ENCODE assay signal across 12 cellular contexts in the genomic region with DNA sequence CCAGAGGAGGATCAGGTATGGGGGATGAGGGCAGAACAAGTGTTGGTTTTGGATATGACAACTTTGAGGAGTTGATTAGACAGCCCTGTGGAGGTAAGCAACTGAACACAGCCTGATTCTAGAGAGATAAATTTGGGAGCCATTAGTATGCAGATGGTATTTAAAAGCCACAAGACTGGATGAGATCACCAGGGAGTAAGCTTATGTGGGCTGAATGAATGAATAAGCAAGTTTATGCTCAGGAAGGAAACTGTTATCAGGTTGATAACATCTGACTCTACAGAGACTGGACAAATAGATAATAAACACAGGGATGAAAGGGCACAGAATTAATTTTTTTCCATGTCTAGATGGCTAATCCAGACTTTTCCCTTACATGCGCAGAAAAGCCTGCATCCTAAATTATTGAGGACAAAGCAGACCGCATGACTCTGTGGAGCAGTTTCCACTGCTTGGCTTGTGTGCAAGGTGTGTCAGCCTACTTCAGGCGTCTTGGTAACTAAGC.
DNase-seq lines count a peak whose midpoint lies in the region; ATAC-seq and TF ChIP-seq lines count a peak whose summit lies in the region.
"Had no signal": no experiment of that assay in that cellular context is flagged by ENCODE, and none has a peak within 500 bp of the region (broad histone marks: within the 10 kb centered on the region; RNA-seq: fewer than 3 reads in every experiment).

No MANE protein-coding gene starts in this region.

- CTCF ChIA-PET in PC-3 (lab: Charles Lee): no interaction called here

- H3K4me2 ChIP-seq in PC-3 (ENCODE audit: low read length): no peak overlapping the region

- H3K9me3 ChIP-seq in PC-3 (ENCODE audit: low read length): no peaks in the 10 kb centered on the region
- H3K9me3 ChIP-seq in right atrium auricular region: no peaks in the 10 kb centered on the region

- POLR2A ChIA-PET in PC-3 (lab: Charles Lee; ENCODE audit: unreplicated experiment): no interaction called here

- H3K27me3 ChIP-seq in PC-3 (ENCODE audit: low read length) (no peaks in the 10 kb centered on the region), right atrium auricular region (no peaks in the 10 kb centered on the region)

- no peak overlapping the region for H2AFZ ChIP-seq in PC-3 (ENCODE audit: low read length)

- 0 out of 2 replicates have a peak, but pooled peaks cover 3% of the 10 kb centered on the region for H3K9me2 ChIP-seq in PC-3 (replicated peaks; ENCODE audit: low read length)

- ATAC-seq in PC-3 (peak; percentile 18; the same call in 1 of the 2 replicates), HG02798 (IDR thresholded peaks at IDR 0.05; ENCODE audit: poor library complexity, unreplicated experiment) (no peak), HG03045 (IDR thresholded peaks at IDR 0.05; ENCODE audit: unreplicated experiment) (no peak)

- DNase-seq in ELR (ENCODE audit: low read depth) (peak; percentile 46), PC-3 (peak; percentile 20), pulmonary artery endothelial cell (ENCODE audit: low read depth, low spot score) (peak; percentile 30), right atrium auricular region (ENCODE audit: low spot score) (no peak)
- DNase-seq: activated CD4-positive, alpha-beta T cell treated with anti-CD3 and anti-CD28 coated beads for 1 hour; amygdala; GF-D8; NCI-H1694; retina had no signal

- no peak overlapping the region for H3K9ac ChIP-seq in PC-3 (ENCODE audit: low read length)

- TF ChIP-seq CTCF in PC-3 (conservative IDR thresholded peaks at IDR 0.05; ENCODE audit: low read depth, low read length) (no peak), right atrium auricular region (IDR thresholded peaks at IDR 0.05) (no peak)

- BruUV-seq in PC-3 (replicated peaks; lab: Mats Ljungman, UMichigan): no TSS peak

- no peaks in the 10 kb centered on the region for H3F3A ChIP-seq in PC-3 (ENCODE audit: low read length, unreplicated experiment)

- H3K27ac ChIP-seq in PC-3 (ENCODE audit: low read length) (no peak overlapping the region), cingulate gyrus (ENCODE audit: low read depth, low read length) (peak overlapping the region; percentile 25), right atrium auricular region (no peak overlapping the region)

- H3K36me3 ChIP-seq in PC-3 (ENCODE audit: low read depth, low read length): no peaks in the 10 kb centered on the region
- H3K36me3 ChIP-seq in right atrium auricular region: no peaks in the 10 kb centered on the region

- intact Hi-C loops in PC-3 (cut with micrococcal nuclease): no loop called here

- H3K79me2 ChIP-seq in PC-3 (ENCODE audit: low read length): no peaks in the 10 kb centered on the region

- 0 out of 2 replicates have a peak, but pooled peaks cover 8% of the 10 kb centered on the region for H3K4me1 ChIP-seq in PC-3 (ENCODE audit: insufficient read depth, low read length)
- H3K4me1 ChIP-seq in right atrium auricular region: no peaks in the 10 kb centered on the region

- H3K4me3 ChIP-seq in PC-3 (ENCODE audit: low read length) (no peak overlapping the region), right atrium auricular region (no peak overlapping the region)

- no peaks in the 10 kb centered on the region for H4K20me1 ChIP-seq in PC-3 (ENCODE audit: low read length)
